8 cellular contexts compared by ENCODE assay signal in the genomic region with DNA sequence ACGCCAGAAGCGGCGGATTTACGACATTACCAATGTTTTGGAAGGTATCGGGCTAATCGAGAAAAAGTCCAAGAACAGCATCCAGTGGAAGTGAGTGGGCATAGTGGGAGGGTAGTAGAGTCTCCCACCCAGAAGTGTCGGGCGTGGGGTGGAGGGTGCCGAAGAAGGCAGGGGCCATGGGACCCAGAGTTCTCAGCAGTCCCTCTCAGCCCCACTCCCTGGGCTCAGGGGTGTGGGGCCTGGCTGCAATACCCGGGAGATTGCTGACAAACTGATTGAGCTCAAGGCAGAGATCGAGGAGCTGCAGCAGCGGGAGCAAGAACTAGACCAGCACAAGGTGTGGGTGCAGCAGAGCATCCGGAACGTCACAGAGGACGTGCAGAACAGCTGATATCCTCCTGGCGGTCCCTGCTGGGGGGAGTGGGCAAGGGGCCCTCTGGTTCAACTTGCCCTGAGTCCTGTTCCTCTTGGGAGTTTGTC. TPM values are rescaled to one million over a fixed set of nuclear protein-coding genes. Genes with fewer than 3 reads are reported as not detected.
DNase-seq lines count a peak whose midpoint lies in the region; ATAC-seq and TF ChIP-seq lines count a peak whose summit lies in the region.

No MANE protein-coding gene starts in this region.

- H3K27me3 ChIP-seq in GM23248 (replicated peaks; ENCODE audit: insufficient read depth) = no peaks in the 10 kb centered on the region
- no peaks in the 10 kb centered on the region for H3K27me3 ChIP-seq in hepatocyte
- peaks cover 0 to 1% (median 0%) of the 10 kb centered on the region in 7 donors for H3K27me3 ChIP-seq in spleen (replicated peaks in 1 of 7)

- H3F3A ChIP-seq in GM23248 (ENCODE audit: insufficient read depth) = peaks cover 10% of the 10 kb centered on the region; the same call in 1 of the 2 replicates

- no peak for TF ChIP-seq POLR2A in spleen (IDR thresholded peaks at IDR 0.05)

- intact Hi-C loops in spleen (cut with DNase I; ENCODE audit: low total_unique reads) = no loop called here

- peaks cover 19% of the 10 kb centered on the region; the same call in 1 of the 2 replicates for H3K36me3 ChIP-seq in GM23248 (ENCODE audit: low read depth)
- no peaks in the 10 kb centered on the region for H3K36me3 ChIP-seq in hepatocyte (replicated peaks; ENCODE audit: insufficient read depth, low read depth)
- H3K36me3 ChIP-seq in spleen = peaks cover 0 to 50% (median 40%) of the 10 kb centered on the region in 6 donors

- in situ Hi-C loops in GM23248 (cut with MboI) = no loop called here

- CTCF ChIA-PET in WTC11 (lab: Charles Lee) = interaction anchor here (0.6 to 1.5 kb wide), 7 partner anchors 18 to 280 kb away, joined by 3 to 6 read pairs (median 3); a partner anchor contains a TSS

- H3K4me3 ChIP-seq in GM23248 (peak overlapping the region; percentile 84), hepatocyte (peak overlapping the region; percentile 65), spleen (peak overlapping the region; percentile 73 to 99 (median 98))

- no peaks in the 10 kb centered on the region for H3K9me3 Mint-ChIP-seq in WTC11

- WGBS in GM23248 (ENCODE audit: low coverage in 1 of 2, low lambda C conversion rate in 2 of 2, missing lambda C conversion rate in 2 of 2), 2 experiments = 35 to 40% methylated on average over 14 to 16 of the region's 16 CpGs
- 34% methylated on average over 16 of the region's 16 CpGs for WGBS in hepatocyte (ENCODE audit: low lambda C conversion rate, missing lambda C conversion rate)
- 14 to 36% (median 27%) methylated on average over 16 of the region's 16 CpGs for WGBS in spleen, 5 donors

- H3K36me3 Mint-ChIP-seq in WTC11 = peaks cover 36% of the 10 kb centered on the region

- no peaks in the 10 kb centered on the region for H3K27me3 Mint-ChIP-seq in WTC11 (ENCODE audit: low read depth)

- peak overlapping the region; percentile 63 for H3K27ac Mint-ChIP-seq in WTC11

- no peak for DNase-seq in GM23248
- no peak for DNase-seq in WTC11 (ENCODE audit: low spot score)
- DNase-seq in hepatocyte (ENCODE audit: low spot score) = no peak
- DNase-seq in spleen = no peak
- DNase-seq in activated effector memory CD4-positive, alpha-beta T cell treated with Interleukin-2 at 50 U/mL for 16 hours = no peak
- DNase-seq in NCI-H226 = no peak
- DNase-seq in epidermal melanocyte (ENCODE audit: insufficient read length, low spot score) = no peak

- peaks cover 11% of the 10 kb centered on the region for H3K4me1 ChIP-seq in GM23248 (ENCODE audit: insufficient read depth)
- H3K4me1 ChIP-seq in hepatocyte (ENCODE audit: insufficient read depth) = peaks cover 10% of the 10 kb centered on the region
- H3K4me1 ChIP-seq in spleen = peaks cover 29 to 87% (median 51%) of the 10 kb centered on the region in 6 donors

- H3K4me2 ChIP-seq in GM23248 (ENCODE audit: unreplicated experiment) (peak overlapping the region; percentile 89), hepatocyte (peak overlapping the region; percentile 99)

- no peak for ATAC-seq in WTC11
- no peak for ATAC-seq in HG03565 (IDR thresholded peaks at IDR 0.05; ENCODE audit: unreplicated experiment)

- H2AFZ ChIP-seq in GM23248 = no peak overlapping the region
- no peak overlapping the region for H2AFZ ChIP-seq in hepatocyte

- peak overlapping the region; percentile 87 for H3K4me3 Mint-ChIP-seq in WTC11

- POLR2A ChIA-PET in WTC11 (lab: Charles Lee) = no interaction called here

- TF ChIP-seq CTCF in WTC11 (IDR thresholded peaks at IDR 0.05) (no peak), hepatocyte (IDR thresholded peaks at IDR 0.05; ENCODE audit: poor library complexity) (no peak), spleen (IDR thresholded peaks at IDR 0.05 in 8 of 11, conservative IDR thresholded peaks at IDR 0.05 in 3 of 11) (no peak)

- H4K20me1 ChIP-seq in GM23248 (ENCODE audit: insufficient read depth) (no peaks in the 10 kb centered on the region), hepatocyte (ENCODE audit: insufficient read depth, poor library complexity, severe bottlenecking) (no peaks in the 10 kb centered on the region)

- H3K9me2 ChIP-seq in GM23248 (ENCODE audit: insufficient read depth) (no peaks in the 10 kb centered on the region), hepatocyte (replicated peaks; ENCODE audit: insufficient read depth) (no peaks in the 10 kb centered on the region)

- H3K9me3 ChIP-seq in GM23248 (ENCODE audit: low read depth) (no peaks in the 10 kb centered on the region), hepatocyte (ENCODE audit: low read depth) (no peaks in the 10 kb centered on the region), spleen (no peaks in the 10 kb centered on the region)

- peak overlapping the region; percentile 90 for H3K9ac ChIP-seq in GM23248

- H3K27ac ChIP-seq in GM23248 (no peak overlapping the region; the same call in 1 of the 2 replicates), hepatocyte (peak overlapping the region; percentile 44), spleen (peak overlapping the region in 6 of 8 donors; percentile 33 to 95 (median 86))

- peaks cover 23% of the 10 kb centered on the region for H3K4me1 Mint-ChIP-seq in WTC11

- H3K79me2 ChIP-seq in GM23248 (ENCODE audit: insufficient read depth) (peaks cover 39% of the 10 kb centered on the region), hepatocyte (peaks cover 22% of the 10 kb centered on the region)

TF ChIP-seq in WTC11, 78 proteins besides CTCF, POLR2A, EP300 and RAD21 (continues in another document):
- TF ChIP-seq RORB (CRISPR knock-in tag; IDR thresholded peaks at IDR 0.05) = no peak
- TF ChIP-seq SOX15 (CRISPR knock-in tag; IDR thresholded peaks at IDR 0.05) = no peak
- TF ChIP-seq ESRRA (CRISPR knock-in tag; IDR thresholded peaks at IDR 0.05; ENCODE audit: borderline replicate concordance) = no peak
- TF ChIP-seq ZNF232 (CRISPR knock-in tag; IDR thresholded peaks at IDR 0.05) = no peak
- TF ChIP-seq TP53 (CRISPR knock-in tag; IDR thresholded peaks at IDR 0.05) = no peak
- TF ChIP-seq HMGA2 (CRISPR knock-in tag; IDR thresholded peaks at IDR 0.05) = no peak
- TF ChIP-seq CBFB (CRISPR knock-in tag; IDR thresholded peaks at IDR 0.05; ENCODE audit: low read depth) = no peak
- TF ChIP-seq IRF2 (CRISPR knock-in tag; IDR thresholded peaks at IDR 0.05; ENCODE audit: borderline replicate concordance, low read depth) = no peak
- no peak for TF ChIP-seq KAT7 (CRISPR knock-in tag; IDR thresholded peaks at IDR 0.05; ENCODE audit: borderline replicate concordance)
- TF ChIP-seq ZNF219 (CRISPR knock-in tag; IDR thresholded peaks at IDR 0.05; ENCODE audit: borderline replicate concordance) = no peak
- TF ChIP-seq, protein P1, sequence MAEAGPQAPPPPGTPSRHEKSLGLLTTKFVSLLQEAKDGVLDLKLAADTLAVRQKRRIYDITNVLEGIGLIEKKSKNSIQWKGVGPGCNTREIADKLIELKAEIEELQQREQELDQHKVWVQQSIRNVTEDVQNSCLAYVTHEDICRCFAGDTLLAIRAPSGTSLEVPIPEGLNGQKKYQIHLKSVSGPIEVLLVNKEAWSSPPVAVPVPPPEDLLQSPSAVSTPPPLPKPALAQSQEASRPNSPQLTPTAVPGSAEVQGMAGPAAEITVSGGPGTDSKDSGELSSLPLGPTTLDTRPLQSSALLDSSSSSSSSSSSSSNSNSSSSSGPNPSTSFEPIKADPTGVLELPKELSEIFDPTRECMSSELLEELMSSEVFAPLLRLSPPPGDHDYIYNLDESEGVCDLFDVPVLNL (CRISPR knock-in tag; IDR thresholded peaks at IDR 0.05; ENCODE audit: borderline replicate concordance, low read depth) = no peak

RNA-seq across cellular contexts. Expression of a gene that starts 0.9 kb away (rescaled TPM):
- 82.0 and 88.9 TPM in 2 replicates for total RNA-seq in GM23248 (2014; rRNA removed; shearing (Covaris generic))
- polyA plus RNA-seq in GM23248 (2016; fragmentation: Nextera tagmentation; extraction: Ambion mirVana) = 46.5 and 50.0 TPM in 2 replicates
- total RNA-seq in WTC11 (2021) = 75.6 to 85.0 TPM (median 75.8 TPM) in 3 replicates
- 70.4 and 76.6 TPM in 2 replicates for total RNA-seq in hepatocyte
- polyA plus RNA-seq in hepatocyte = 72.4 and 76.4 TPM in 2 replicates
- total RNA-seq in spleen = 100 to 1,000 TPM in 3 of 7 donors, 10 to 100 TPM in 4; 68.0 to 134 (median 80.1) TPM
- polyA plus RNA-seq in spleen = 10 to 100 TPM; 40.8 to 68.3 (median 47.8) TPM

RNA-seq across cellular contexts. Expression of a gene that starts 2.9 kb away (rescaled TPM):
- not detected in 2 replicates for total RNA-seq in GM23248 (2014; rRNA removed; shearing (Covaris generic))
- polyA plus RNA-seq in GM23248 (2016; fragmentation: Nextera tagmentation; extraction: Ambion mirVana) = 0.28 and 0.53 TPM in 2 replicates
- total RNA-seq in WTC11 (2021) = 4.0 to 4.9 TPM (median 4.8 TPM) in 3 replicates
- 0.33 and 3.3 TPM in 2 replicates for total RNA-seq in hepatocyte
- 2.0 and 2.6 TPM in 2 replicates for polyA plus RNA-seq in hepatocyte
- 10 to 100 TPM; 29.2 to 81.7 (median 48.3) TPM for total RNA-seq in spleen
- polyA plus RNA-seq in spleen = 100 to 1,000 TPM in 1 of 3 donors, 10 to 100 TPM in 2; 28.5 to 113 (median 54.2) TPM

RNA-seq across cellular contexts. Expression of a gene that starts 6.1 kb away (rescaled TPM):
- total RNA-seq in GM23248 (2014; rRNA removed; shearing (Covaris generic)) = 1.5 and 1.6 TPM in 2 replicates
- polyA plus RNA-seq in GM23248 (2016; fragmentation: Nextera tagmentation; extraction: Ambion mirVana) (0.10 TPM in 1 of 2 replicates, not detected in the other), hepatocyte (14.5 and 18.3 TPM in 2 replicates), spleen (1 to 10 TPM; 4.2 to 8.7 (median 7.0) TPM)
- total RNA-seq in WTC11 (2021) (13.6 to 15.6 TPM (median 15.3 TPM) in 3 replicates), hepatocyte (18.5 and 18.7 TPM in 2 replicates), spleen (1 to 10 TPM; 2.8 to 4.7 (median 4.0) TPM)

RNA-seq across cellular contexts. Expression of a gene that starts 9.1 kb away (rescaled TPM):
- 6.4 and 19.0 TPM in 2 replicates for total RNA-seq in GM23248 (2014; rRNA removed; shearing (Covaris generic))
- polyA plus RNA-seq in GM23248 (2016; fragmentation: Nextera tagmentation; extraction: Ambion mirVana) (3.4 and 3.8 TPM in 2 replicates), hepatocyte (25.4 and 38.5 TPM in 2 replicates), spleen (10 to 100 TPM in 2 of 3 donors, 1 to 10 TPM in 1; 8.9 to 37.1 (median 16.3) TPM)
- total RNA-seq in WTC11 (2021) (40.8 to 54.3 TPM (median 50.5 TPM) in 3 replicates), hepatocyte (22.3 and 24.8 TPM in 2 replicates), spleen (10 to 100 TPM; 11.9 to 59.4 (median 21.0) TPM)

RNA-seq across cellular contexts. Expression of a gene that starts 22.5 kb away (rescaled TPM):
- total RNA-seq in GM23248 (2014; rRNA removed; shearing (Covaris generic)) = 31.0 and 51.1 TPM in 2 replicates
- polyA plus RNA-seq in GM23248 (2016; fragmentation: Nextera tagmentation; extraction: Ambion mirVana) (20.3 TPM in 2 replicates), hepatocyte (10.9 and 11.0 TPM in 2 replicates), spleen (10 to 100 TPM in 2 of 3 donors, 1 to 10 TPM in 1; 8.7 to 12.0 (median 10.8) TPM)
- total RNA-seq in WTC11 (2021) (8.5 to 10.6 TPM (median 9.7 TPM) in 3 replicates), hepatocyte (8.1 and 9.3 TPM in 2 replicates), spleen (10 to 100 TPM in 6 of 7 donors, 1 to 10 TPM in 1; 8.2 to 14.2 (median 13.6) TPM)
